ENCODE assay signal across 7 cellular contexts in genomic region chr4:3595666-3596291, GRCh38.
DNase-seq lines count a peak whose midpoint lies in the region; ATAC-seq, FAIRE-seq and TF ChIP-seq lines count a peak whose summit lies in the region.
"Not testable (repeated sequence)": the region's sequence is repeated elsewhere in the genome, so short reads cannot be mapped to it uniquely, and the experiment has no call there.

No MANE protein-coding gene starts in this region.

- not testable (repeated sequence) for H2AFZ ChIP-seq in K562 (ENCODE audit: low read depth, low read length); H1 (ENCODE audit: low read length)

- BruUV-seq in K562 (replicated peaks; lab: Mats Ljungman, UMichigan) = not testable (repeated sequence)

- H3K23me2 ChIP-seq in H1 (ENCODE audit: low read depth, low read length) = not testable (repeated sequence)

- not testable (repeated sequence) for H3K9me3 ChIP-seq in K562 (replicated peaks; ENCODE audit: control insufficient read depth, insufficient read depth, low read depth, low read length); kidney (ENCODE audit: control insufficient read depth in 1 of 2, low read length in 2 of 2)
- peaks cover 9 to 11% of the 10 kb centered on the region in 2 experiments; a peak in 2 of 4 replicates for H3K9me3 ChIP-seq in H1 (ENCODE audit: insufficient read depth in 2 of 2, low read depth in 1 of 2, low read length in 1 of 2)

- TF ChIP-seq EP300 in K562 (IDR thresholded peaks at IDR 0.05; ENCODE audit: low read length); H1 (IDR thresholded peaks at IDR 0.05; ENCODE audit: borderline replicate concordance in 1 of 2, low read depth in 2 of 2, low read length in 2 of 2): not testable (repeated sequence)

- H4K5ac ChIP-seq in H1 (ENCODE audit: insufficient read length, low read depth, low read length) = not testable (repeated sequence)

- not testable (repeated sequence) for H2BK12ac ChIP-seq in H1 (ENCODE audit: low read depth, low read length)

- not testable (repeated sequence) for H3K4me1 ChIP-seq in K562 (replicated peaks in 1 of 2; ENCODE audit: control insufficient read depth in 2 of 2, insufficient read depth in 2 of 2, low read length in 2 of 2); H1 (replicated peaks in 1 of 4; ENCODE audit: control insufficient read depth in 3 of 4, insufficient read depth in 4 of 4, low read length in 3 of 4); kidney (ENCODE audit: control insufficient read depth in 1 of 2, insufficient read depth in 1 of 2, low read depth in 1 of 2, low read length in 2 of 2)

- CTCF ChIA-PET in K562 (lab: Yijun Ruan, JAX; ENCODE audit: low intra/inter-chr PET ratio); H1 (lab: Charles Lee; ENCODE audit: partially characterized antibody): not testable (repeated sequence)

- H3K4me3 ChIP-seq in H7 (ENCODE audit: insufficient read depth, low read depth, low read length); K562; H1 (ENCODE audit: extremely low read depth in 1 of 4, insufficient read depth in 2 of 4, low read depth in 3 of 4, low read length in 4 of 4); kidney (ENCODE audit: low read length in 2 of 2): not testable (repeated sequence)

- not testable (repeated sequence) for TF ChIP-seq RAD21 in K562 (CRISPR knock-in tag; conservative IDR thresholded peaks at IDR 0.05 in 1 of 2, IDR thresholded peaks at IDR 0.05 in 1 of 2); H1 (IDR thresholded peaks at IDR 0.05 in 1 of 2, conservative IDR thresholded peaks at IDR 0.05 in 1 of 2; ENCODE audit: low read depth in 2 of 2, low read length in 2 of 2)

- not testable (repeated sequence) for H2AK5ac ChIP-seq in H1 (ENCODE audit: low read depth, low read length)

- H3K9me1 ChIP-seq in K562 (ENCODE audit: control insufficient read depth, insufficient read depth, low read length) = not testable (repeated sequence)

- intact Hi-C loops in K562 (cut with micrococcal nuclease); kidney (cut with DNase I): not testable (repeated sequence)

- peak overlapping the region; percentile 73 for H3K27ac Mint-ChIP-seq in progenitor cell of endocrine pancreas

- in situ Hi-C loops in K562 (cut with MboI) = not testable (repeated sequence)

- not testable (repeated sequence) for H4K20me1 ChIP-seq in K562 (replicated peaks; ENCODE audit: control insufficient read depth, insufficient read depth, low read length); H1 (replicated peaks in 1 of 2; ENCODE audit: control insufficient read depth in 1 of 2, insufficient read depth in 2 of 2, low read length in 2 of 2)

- not testable (repeated sequence) for H3K36me3 ChIP-seq in H7 (replicated peaks; ENCODE audit: control insufficient read depth, insufficient read depth, low read length); K562 (ENCODE audit: control insufficient read depth, insufficient read depth, low read length); H1 (ENCODE audit: control insufficient read depth in 2 of 4, insufficient read depth in 4 of 4, low read length in 3 of 4); kidney (ENCODE audit: control insufficient read depth in 1 of 2, insufficient read depth in 2 of 2, low read length in 2 of 2)

- H3K4me2 ChIP-seq in K562 (ENCODE audit: insufficient read depth, low read length); H1 (ENCODE audit: insufficient read depth in 1 of 2, low read depth in 2 of 2, low read length in 2 of 2): not testable (repeated sequence)

- not testable (repeated sequence) for H3K56ac ChIP-seq in H1 (replicated peaks; ENCODE audit: insufficient read length, low read depth, low read length)

- H3K4me3 Mint-ChIP-seq in progenitor cell of endocrine pancreas (ENCODE audit: low read depth) = not testable (repeated sequence)

- not testable (repeated sequence) for H3K14ac ChIP-seq in H1 (ENCODE audit: insufficient read length)

- H2BK15ac ChIP-seq in H1 (ENCODE audit: low read length) = not testable (repeated sequence)

- H3K9ac ChIP-seq in K562 (ENCODE audit: insufficient read depth in 1 of 2, low read depth in 2 of 2, low read length in 2 of 2); H1 (replicated peaks in 1 of 4; ENCODE audit: extremely low read depth in 1 of 4, low read depth in 3 of 4, low read length in 3 of 4); kidney (ENCODE audit: low read length in 2 of 2): not testable (repeated sequence)

- H4K91ac ChIP-seq in H1 (replicated peaks; ENCODE audit: insufficient read length, low read length) = not testable (repeated sequence)

- not testable (repeated sequence) for H2BK120ac ChIP-seq in H1 (replicated peaks; ENCODE audit: low read depth, low read length)

- not testable (repeated sequence) for H3K9me3 Mint-ChIP-seq in progenitor cell of endocrine pancreas (ENCODE audit: low read depth)

- H3K18ac ChIP-seq in H1 (ENCODE audit: extremely low read depth, low read length) = not testable (repeated sequence)

- not testable (repeated sequence) for H3K27ac ChIP-seq in K562 (ENCODE audit: extremely low read depth, low read depth, low read length); H1 (ENCODE audit: low read depth, low read length); kidney (ENCODE audit: low read depth in 2 of 2, low read length in 2 of 2)

- H2BK5ac ChIP-seq in H1 (ENCODE audit: low read depth, low read length) = not testable (repeated sequence)

- H2BK20ac ChIP-seq in H1 (ENCODE audit: low read length) = not testable (repeated sequence)

- H3K23ac ChIP-seq in H1 (ENCODE audit: insufficient read length) = not testable (repeated sequence)

- H3K79me2 ChIP-seq in K562 (ENCODE audit: control insufficient read depth, insufficient read depth, low read length); H1 (ENCODE audit: control insufficient read depth in 1 of 2, insufficient read depth in 2 of 2, low read length in 2 of 2): not testable (repeated sequence)

- peak overlapping the region; percentile 51; the same call in 1 of the 2 replicates for H4K8ac ChIP-seq in H1 (ENCODE audit: extremely low read depth, insufficient read depth, low read length)

- not testable (repeated sequence) for H3K27me3 ChIP-seq in H7 (ENCODE audit: control insufficient read depth, insufficient read depth, low read length); K562 (ENCODE audit: control insufficient read depth in 2 of 2, insufficient read depth in 2 of 2, low read length in 2 of 2); H1 (replicated peaks in 1 of 4; ENCODE audit: control insufficient read depth in 3 of 4, extremely low read depth in 1 of 4, insufficient read depth in 3 of 4, low read length in 3 of 4)

- not testable (repeated sequence) for H3K36me3 Mint-ChIP-seq in progenitor cell of endocrine pancreas (ENCODE audit: insufficient read depth)

- DNase-seq in H7 (peak; percentile 27), kidney (peak; percentile 7), mesenteric fat pad (ENCODE audit: low spot score) (peak; percentile 81)
- DNase-seq in activated CD4-positive, CD25-positive, alpha-beta regulatory T cell treated with anti-CD3 and anti-CD28 coated beads, Interleukin-2, amount 50 U/mL, for 72 hours = peak; percentile 11
- DNase-seq in K562 (ENCODE audit: extremely low read depth in 1 of 4, low spot score in 3 of 4); H1 (ENCODE audit: low read depth in 1 of 2, low spot score in 2 of 2); progenitor cell of endocrine pancreas (ENCODE audit: low spot score, unreplicated experiment): not testable (repeated sequence)

- POLR2A ChIA-PET in K562 (lab: Yijun Ruan, JAX) = not testable (repeated sequence)
- POLR2A ChIA-PET in H1 (lab: Charles Lee; ENCODE audit: partially characterized antibody) = interaction anchor here (0.7 kb wide), 1 partner anchor 9 kb away, joined by 3 read pairs; no protein-coding TSS in a partner anchor

- not testable (repeated sequence) for H3K4ac ChIP-seq in H1 (replicated peaks; ENCODE audit: insufficient read length, low read depth, low read length)

- TF ChIP-seq CTCF in K562 (IDR thresholded peaks at IDR 0.05 in 2 of 3, conservative IDR thresholded peaks at IDR 0.05 in 1 of 3; ENCODE audit: insufficient read depth in 2 of 3, low read depth in 1 of 3, low read length in 3 of 3); H1 (IDR thresholded peaks at IDR 0.05; ENCODE audit: control extremely low read depth in 1 of 3, insufficient read depth in 1 of 3, low read depth in 1 of 3, low read length in 3 of 3); kidney (IDR thresholded peaks at IDR 0.05; ENCODE audit: borderline replicate concordance, extremely low read depth, insufficient read depth); progenitor cell of endocrine pancreas (IDR thresholded peaks at IDR 0.05; ENCODE audit: unreplicated experiment): not testable (repeated sequence)

- H3K27me3 Mint-ChIP-seq in progenitor cell of endocrine pancreas = peaks cover 10% of the 10 kb centered on the region

- not testable (repeated sequence) for H3K4me1 Mint-ChIP-seq in progenitor cell of endocrine pancreas (ENCODE audit: low read depth)

- ATAC-seq in K562 = peak; percentile 39; the same call in 1 of the 3 replicates

- WGBS in K562 (ENCODE audit: insufficient coverage, low coverage, missing lambda C conversion rate) = 15% methylated on average over 14 of the region's 27 CpGs
- WGBS in H1 (ENCODE audit: extremely low coverage in 1 of 2, insufficient coverage in 1 of 2, insufficient read length in 1 of 2, insufficient replicate concordance in 2 of 2, low coverage in 1 of 2, low lambda C conversion rate in 2 of 2, missing lambda C conversion rate in 1 of 2), 2 experiments = 91% methylated on average over 23 of the region's 27 CpGs; no CpG with 5 or more reads in 1 of the 2 experiments

- not testable (repeated sequence) for H3K79me1 ChIP-seq in H1 (ENCODE audit: low read depth, low read length)

- FAIRE-seq in K562 (lab: Jason Lieb, UNC); H1 (lab: Jason Lieb, UNC); kidney (lab: Jason Lieb, UNC): not testable (repeated sequence)

- not testable (repeated sequence) for TF ChIP-seq POLR2A in K562 (conservative IDR thresholded peaks at IDR 0.05); H1 (IDR thresholded peaks at IDR 0.05; ENCODE audit: control extremely low read depth in 1 of 2, low read depth in 2 of 2, low read length in 2 of 2)
